In the genomic region with DNA sequence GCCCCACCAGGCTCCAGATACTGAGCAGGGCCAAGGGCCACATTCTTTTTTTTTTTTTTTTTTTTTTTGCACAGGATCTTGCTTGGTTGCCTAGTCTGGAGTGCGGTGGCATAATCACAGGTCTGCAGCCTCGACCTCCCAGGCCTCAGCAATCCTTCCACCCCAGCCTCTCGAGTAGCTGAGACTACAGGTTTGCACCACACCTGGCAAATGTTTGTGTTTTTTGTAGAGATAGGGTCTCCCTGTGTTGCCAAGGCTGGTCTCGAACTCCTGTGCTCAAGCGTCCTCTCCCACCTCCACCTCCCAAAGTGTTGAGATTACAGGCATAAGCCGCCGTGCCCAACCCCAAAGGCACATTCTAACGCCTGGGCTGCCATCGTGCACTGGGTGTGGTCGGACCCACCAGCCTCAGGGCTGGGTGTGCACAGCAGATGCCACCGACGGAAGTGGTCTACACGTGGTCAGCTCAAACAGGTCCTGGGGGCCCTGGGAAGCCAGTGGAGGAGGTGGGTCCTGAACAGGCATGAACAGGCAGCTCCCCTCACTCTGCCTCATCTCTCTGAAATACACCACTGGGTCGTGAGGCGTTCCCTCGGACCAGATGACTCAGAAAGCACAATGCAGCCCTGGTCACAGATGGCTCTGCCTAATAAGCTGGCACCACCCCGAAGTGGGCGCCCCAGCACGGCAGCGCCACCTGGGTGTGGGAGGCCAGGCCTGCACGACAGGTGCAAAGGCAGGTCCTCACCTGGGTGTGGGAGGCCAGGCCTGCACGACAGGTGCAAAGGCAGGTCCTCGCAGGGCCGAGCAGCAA, we compare ENCODE assay signal across 8 cellular contexts. TPM values are rescaled to one million over a fixed set of nuclear protein-coding genes. Genes with fewer than 3 reads are reported as not detected.
DNase-seq lines count a peak whose midpoint lies in the region; ATAC-seq and TF ChIP-seq lines count a peak whose summit lies in the region.

No MANE protein-coding gene starts in this region.

- no peak overlapping the region for H3K9ac ChIP-seq in neural cell (ENCODE audit: low read length)

- peaks cover 11% of the 10 kb centered on the region for H3K27me3 ChIP-seq in CD4-positive, CD25-positive, alpha-beta regulatory T cell (ENCODE audit: control insufficient read depth, insufficient read depth, low read length)
- H3K27me3 ChIP-seq in neural cell (ENCODE audit: insufficient read depth, low read depth, low read length): no peaks in the 10 kb centered on the region

- H3K4me2 ChIP-seq in neural cell (ENCODE audit: low read length): no peak overlapping the region

- no peaks in the 10 kb centered on the region for H3K9me2 ChIP-seq in neural cell (ENCODE audit: insufficient read depth, low read length)

- TF ChIP-seq EP300 in neural cell (conservative IDR thresholded peaks at IDR 0.05; ENCODE audit: poor library complexity, severe bottlenecking): no peak

- ATAC-seq in CD4-positive, CD25-positive, alpha-beta regulatory T cell (ENCODE audit: low read depth in 2 of 2): peak; percentile 77 to 81
- no peak for ATAC-seq in GM21529 (IDR thresholded peaks at IDR 0.05; ENCODE audit: unreplicated experiment)
- no peak for ATAC-seq in GM21825 (IDR thresholded peaks at IDR 0.05; ENCODE audit: unreplicated experiment)

- H3K4me3 ChIP-seq in CD4-positive, CD25-positive, alpha-beta regulatory T cell (ENCODE audit: low read depth, low read length): no peak overlapping the region
- H3K4me3 ChIP-seq in neural cell (ENCODE audit: low read length): no peak overlapping the region

- peaks cover 0 to 19% (median 2%) of the 10 kb centered on the region in 4 donors for H3K4me1 Mint-ChIP-seq in CD4-positive, CD25-positive, alpha-beta regulatory T cell

- H4K20me1 ChIP-seq in neural cell (ENCODE audit: insufficient read depth): no peaks in the 10 kb centered on the region

- peak overlapping the region in 1 of 4 donors; percentile 38 for H3K4me3 Mint-ChIP-seq in CD4-positive, CD25-positive, alpha-beta regulatory T cell

- H3K36me3 Mint-ChIP-seq in CD4-positive, CD25-positive, alpha-beta regulatory T cell: no peaks in the 10 kb centered on the region

- H3K9me3 Mint-ChIP-seq in CD4-positive, CD25-positive, alpha-beta regulatory T cell: peaks cover 0 to 2% (median 0%) of the 10 kb centered on the region in 7 donors

- no peaks in the 10 kb centered on the region for H3K79me2 ChIP-seq in neural cell (replicated peaks; ENCODE audit: insufficient read depth, low read length)

- no peak for TF ChIP-seq RAD21 in neural cell (conservative IDR thresholded peaks at IDR 0.05)

- H3K27ac Mint-ChIP-seq in CD4-positive, CD25-positive, alpha-beta regulatory T cell: no peak overlapping the region

- no peak overlapping the region for H2AFZ ChIP-seq in neural cell (ENCODE audit: low read depth, low read length)

- H3K36me3 ChIP-seq in CD4-positive, CD25-positive, alpha-beta regulatory T cell (ENCODE audit: control insufficient read depth, insufficient read depth, low read length): no peaks in the 10 kb centered on the region
- H3K36me3 ChIP-seq in neural cell (ENCODE audit: insufficient read depth, low read length): no peaks in the 10 kb centered on the region

- H3F3A ChIP-seq in neural cell (ENCODE audit: insufficient read depth, low read length, poor library complexity, severe bottlenecking): no peaks in the 10 kb centered on the region

- no peaks in the 10 kb centered on the region for H3K9me3 ChIP-seq in CD4-positive, CD25-positive, alpha-beta regulatory T cell (ENCODE audit: control insufficient read depth in 2 of 2, low read length in 2 of 2)
- H3K9me3 ChIP-seq in neural cell (ENCODE audit: low read length): no peaks in the 10 kb centered on the region

- peaks cover 14% of the 10 kb centered on the region for H3K4me1 ChIP-seq in CD4-positive, CD25-positive, alpha-beta regulatory T cell (ENCODE audit: control insufficient read depth, insufficient read depth, low read length, poor library complexity, severe bottlenecking)

- peak; percentile 8 for TF ChIP-seq CTCF in neural cell (IDR thresholded peaks at IDR 0.05; ENCODE audit: poor library complexity, severe bottlenecking)

- DNase-seq in CD4-positive, CD25-positive, alpha-beta regulatory T cell: peak; percentile 43 to 68 (median 58)
- peak; percentile 12 for DNase-seq in HuH-7 (ENCODE audit: low spot score)
- DNase-seq in T-helper 9 cell: peak; percentile 69
- peak; percentile 62 for DNase-seq in central memory CD4-positive, alpha-beta T cell
- DNase-seq in NCI-H510A treated with DMSO at 0.1 percent for 48 hours (lab: John Stamatoyannopoulos, UW): no peak

- no peak overlapping the region for H3K27ac ChIP-seq in CD4-positive, CD25-positive, alpha-beta regulatory T cell (ENCODE audit: insufficient read depth, low read length, poor library complexity, severe bottlenecking)
- H3K27ac ChIP-seq in neural cell (ENCODE audit: low read length): no peak overlapping the region

- peaks cover 24% of the 10 kb centered on the region for H3K27me3 Mint-ChIP-seq in CD4-positive, CD25-positive, alpha-beta regulatory T cell

TF ChIP-seq in neural cell, 6 proteins besides CTCF, POLR2A, EP300 and RAD21:
- no peak for TF ChIP-seq MXI1 (conservative IDR thresholded peaks at IDR 0.05; ENCODE audit: poor library complexity, severe bottlenecking)
- TF ChIP-seq EZH2 (IDR thresholded peaks at IDR 0.05; ENCODE audit: borderline replicate concordance, insufficient read depth, low read length, poor library complexity, severe bottlenecking): no peak
- TF ChIP-seq, protein P1, sequence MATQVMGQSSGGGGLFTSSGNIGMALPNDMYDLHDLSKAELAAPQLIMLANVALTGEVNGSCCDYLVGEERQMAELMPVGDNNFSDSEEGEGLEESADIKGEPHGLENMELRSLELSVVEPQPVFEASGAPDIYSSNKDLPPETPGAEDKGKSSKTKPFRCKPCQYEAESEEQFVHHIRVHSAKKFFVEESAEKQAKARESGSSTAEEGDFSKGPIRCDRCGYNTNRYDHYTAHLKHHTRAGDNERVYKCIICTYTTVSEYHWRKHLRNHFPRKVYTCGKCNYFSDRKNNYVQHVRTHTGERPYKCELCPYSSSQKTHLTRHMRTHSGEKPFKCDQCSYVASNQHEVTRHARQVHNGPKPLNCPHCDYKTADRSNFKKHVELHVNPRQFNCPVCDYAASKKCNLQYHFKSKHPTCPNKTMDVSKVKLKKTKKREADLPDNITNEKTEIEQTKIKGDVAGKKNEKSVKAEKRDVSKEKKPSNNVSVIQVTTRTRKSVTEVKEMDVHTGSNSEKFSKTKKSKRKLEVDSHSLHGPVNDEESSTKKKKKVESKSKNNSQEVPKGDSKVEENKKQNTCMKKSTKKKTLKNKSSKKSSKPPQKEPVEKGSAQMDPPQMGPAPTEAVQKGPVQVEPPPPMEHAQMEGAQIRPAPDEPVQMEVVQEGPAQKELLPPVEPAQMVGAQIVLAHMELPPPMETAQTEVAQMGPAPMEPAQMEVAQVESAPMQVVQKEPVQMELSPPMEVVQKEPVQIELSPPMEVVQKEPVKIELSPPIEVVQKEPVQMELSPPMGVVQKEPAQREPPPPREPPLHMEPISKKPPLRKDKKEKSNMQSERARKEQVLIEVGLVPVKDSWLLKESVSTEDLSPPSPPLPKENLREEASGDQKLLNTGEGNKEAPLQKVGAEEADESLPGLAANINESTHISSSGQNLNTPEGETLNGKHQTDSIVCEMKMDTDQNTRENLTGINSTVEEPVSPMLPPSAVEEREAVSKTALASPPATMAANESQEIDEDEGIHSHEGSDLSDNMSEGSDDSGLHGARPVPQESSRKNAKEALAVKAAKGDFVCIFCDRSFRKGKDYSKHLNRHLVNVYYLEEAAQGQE (IDR thresholded peaks at IDR 0.05; ENCODE audit: borderline replicate concordance): no peak
- TF ChIP-seq SMC3 (conservative IDR thresholded peaks at IDR 0.05; ENCODE audit: poor library complexity): no peak
TF ChIP-seq in neural cell: peak in this region for 0.

RNA-seq across cellular contexts. Expression of a gene that starts 5.1 kb away (rescaled TPM):
- 0.99 TPM for total RNA-seq in CD4-positive, CD25-positive, alpha-beta regulatory T cell
- polyA plus RNA-seq in CD4-positive, CD25-positive, alpha-beta regulatory T cell: not detected
- 440 and 478 TPM in 2 replicates for polyA plus RNA-seq in neural cell
- 139 and 140 TPM in 2 replicates for polyA minus RNA-seq in neural cell

RNA-seq across cellular contexts. Expression of a gene that starts 29.9 kb away (rescaled TPM):
- 0.30 TPM for total RNA-seq in CD4-positive, CD25-positive, alpha-beta regulatory T cell
- under 1 TPM in 3 of 4 donors, not detected in 1; 0.09 to 0.75 (median 0.27) TPM for polyA plus RNA-seq in CD4-positive, CD25-positive, alpha-beta regulatory T cell
- polyA plus RNA-seq in neural cell: not detected in 2 replicates
- polyA minus RNA-seq in neural cell: not detected in 2 replicates

RNA-seq across cellular contexts. Expression of a gene that starts 43.5 kb away (rescaled TPM):
- total RNA-seq in CD4-positive, CD25-positive, alpha-beta regulatory T cell: 6.7 TPM
- 10 to 100 TPM in 2 of 4 donors, 1 to 10 TPM in 2; 3.5 to 94.8 (median 42.6) TPM for polyA plus RNA-seq in CD4-positive, CD25-positive, alpha-beta regulatory T cell
- not detected in 2 replicates for polyA plus RNA-seq in neural cell
- not detected in 2 replicates for polyA minus RNA-seq in neural cell

RNA-seq across cellular contexts. Expression of a gene that starts 50.3 kb away (rescaled TPM):
- 320 TPM for total RNA-seq in CD4-positive, CD25-positive, alpha-beta regulatory T cell
- 1,000 to 10,000 TPM; 1,249 to 1,544 (median 1,415) TPM for polyA plus RNA-seq in CD4-positive, CD25-positive, alpha-beta regulatory T cell
- 0.35 TPM in 1 of 2 replicates, not detected in the other for polyA plus RNA-seq in neural cell
- polyA minus RNA-seq in neural cell: not detected in 2 replicates

RNA-seq across cellular contexts. Expression of a gene that starts 50.6 kb away (rescaled TPM):
- total RNA-seq in CD4-positive, CD25-positive, alpha-beta regulatory T cell: 387 TPM
- 100 to 1,000 TPM; 213 to 274 (median 220) TPM for polyA plus RNA-seq in CD4-positive, CD25-positive, alpha-beta regulatory T cell
- 1.6 and 5.6 TPM in 2 replicates for polyA plus RNA-seq in neural cell
- 0.97 TPM in 1 of 2 replicates, not detected in the other for polyA minus RNA-seq in neural cell

Comparison
In these comparisons a context has a peak if more than half of its experiments do, and no peak if none do; other contexts are left out.
1. ATAC-seq: peak in CD4-positive, CD25-positive, alpha-beta regulatory T cell (2 of 2); none in GM21529 (single experiment) and GM21825 (single experiment).
2. RNA of a gene that starts 5.1 kb away (polyA plus RNA-seq): 440 to 478 TPM in neural cell; not detected in CD4-positive, CD25-positive, alpha-beta regulatory T cell; every median in the first group is over 100 times any median in the second.